Comparison of ENCODE assay signal across 1 cellular context in genomic region chr1:247054992-247055415, GRCh38.
A peak's percentile ranks its signal among the peaks of the same experiment; 100 is the strongest.
TF ChIP-seq lines count a peak whose summit lies in the region.

No MANE protein-coding gene starts in this region.

TF ChIP-seq in HepG2, 621 proteins besides CTCF, POLR2A, EP300 and RAD21 (continued from another document and continues in another):
- TF ChIP-seq HMGXB4 (CRISPR knock-in tag; IDR thresholded peaks at IDR 0.05; ENCODE audit: borderline replicate concordance in 1 of 2, low read depth in 1 of 2) (no peak; a peak in 1 of 4 replicates), NFAT5 (CRISPR knock-in tag; IDR thresholded peaks at IDR 0.05) (no peak), SOX6 (IDR thresholded peaks at IDR 0.05) (no peak), SOX6 (CRISPR knock-in tag; IDR thresholded peaks at IDR 0.05) (peak; percentile 93), ZNF720 (CRISPR knock-in tag; IDR thresholded peaks at IDR 0.05) (no peak), PAXIP1 (CRISPR knock-in tag; conservative IDR thresholded peaks at IDR 0.05) (peak; percentile 60), ZZZ3 (CRISPR knock-in tag; IDR thresholded peaks at IDR 0.05; ENCODE audit: borderline replicate concordance) (no peak), ZMYM4 (CRISPR knock-in tag; IDR thresholded peaks at IDR 0.05) (peak; percentile 56), KLF9 (CRISPR knock-in tag; IDR thresholded peaks at IDR 0.05; ENCODE audit: low read depth) (0 out of 2 replicates have a peak, but pooled peaks have one; percentile 37), NR2C2 (CRISPR knock-in tag; IDR thresholded peaks at IDR 0.05; ENCODE audit: borderline replicate concordance) (0 out of 2 replicates have a peak, but pooled peaks have one; percentile 9), TFDP1 (CRISPR knock-in tag; IDR thresholded peaks at IDR 0.05; ENCODE audit: borderline replicate concordance) (no peak), CREM (IDR thresholded peaks at IDR 0.05) (peak; percentile 50; the same call in 1 of the 2 replicates), CREM (CRISPR knock-in tag; IDR thresholded peaks at IDR 0.05) (no peak), HMGXB3 (CRISPR knock-in tag; IDR thresholded peaks at IDR 0.05; ENCODE audit: borderline replicate concordance) (0 out of 2 replicates have a peak, but pooled peaks have one; percentile 67), ZNF883 (CRISPR knock-in tag; IDR thresholded peaks at IDR 0.05; ENCODE audit: not compliant biosample characterization) (no peak), SMAD9 (CRISPR knock-in tag; IDR thresholded peaks at IDR 0.05) (no peak), CEBPG (CRISPR knock-in tag; IDR thresholded peaks at IDR 0.05) (peak; percentile 60), DPF2 (CRISPR knock-in tag; IDR thresholded peaks at IDR 0.05; ENCODE audit: borderline replicate concordance, low read depth) (0 out of 2 replicates have a peak, but pooled peaks have one; percentile 20), ARID5B (CRISPR knock-in tag; IDR thresholded peaks at IDR 0.05) (peak; percentile 69), HOXA9 (CRISPR knock-in tag; IDR thresholded peaks at IDR 0.05; ENCODE audit: borderline replicate concordance) (no peak), ZNF280D (CRISPR knock-in tag; IDR thresholded peaks at IDR 0.05) (no peak), HOMEZ (CRISPR knock-in tag; IDR thresholded peaks at IDR 0.05; ENCODE audit: low read depth) (peak; percentile 83), ZNF570 (CRISPR knock-in tag; IDR thresholded peaks at IDR 0.05; ENCODE audit: borderline replicate concordance) (no peak)
